ENCODE assay signal across 29 cellular contexts in the genomic region with DNA sequence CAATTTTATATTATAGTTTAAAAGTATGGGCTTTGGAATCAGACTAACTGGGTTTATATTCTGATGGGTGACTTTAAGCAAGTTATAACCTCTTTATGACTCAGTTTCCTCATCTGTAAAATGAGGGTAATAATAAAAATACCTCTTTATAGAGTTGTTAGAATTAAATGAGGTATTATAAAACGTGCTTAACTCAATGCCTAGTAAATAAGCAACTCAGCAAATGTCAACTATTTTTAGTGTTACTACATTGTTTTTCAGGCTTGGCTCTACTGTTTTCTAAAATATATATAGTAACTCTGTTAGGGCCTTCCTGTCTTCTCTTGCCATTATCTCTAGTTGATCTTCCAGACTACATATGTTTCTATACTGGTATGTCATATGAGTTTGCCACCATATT.
"Had no signal": no experiment of that assay in that cellular context is flagged by ENCODE, and none has a peak within 500 bp of the region (broad histone marks: within the 10 kb centered on the region; RNA-seq: fewer than 3 reads in every experiment).

No MANE protein-coding gene starts in this region.

- H3K27me3 ChIP-seq: neural progenitor cell, ovary, right lobe of liver, sigmoid colon, suprapubic skin, testis, tibial artery, transverse colon, upper lobe of left lung, vagina had no signal

- H3K9me3 Mint-ChIP-seq: natural killer cell; stimulated activated memory B cell treated with anti-CD40 and anti-IgM and Interleukin-4, amounts not matched to agents 10 μg/mL and 1 μg/mL and 100 μg/mL, for 72 hours; stimulated activated naive CD8-positive, alpha-beta T cell treated with anti-CD3 and anti-CD28 coated beads, Interleukin-15, amount 100 ng/mL, for 72 hours had no signal

- H3K9ac ChIP-seq: neural progenitor cell, parathyroid adenoma had no signal

- FAIRE-seq: small intestine, urothelium cell line had no signal

- H3K4me1 Mint-ChIP-seq: neural progenitor cell had no signal

- H3K4me3 ChIP-seq: neural progenitor cell, ovary, psoas muscle, right lobe of liver, sigmoid colon, suprapubic skin, testis, tibial artery, transverse colon, upper lobe of left lung, vagina had no signal

- H3K9me3 ChIP-seq: ovary, psoas muscle, right lobe of liver, sigmoid colon, suprapubic skin, testis, tibial artery, transverse colon, upper lobe of left lung, vagina had no signal

- H3K27me3 Mint-ChIP-seq: progenitor cell of endocrine pancreas; stimulated activated memory B cell treated with anti-CD40 and anti-IgM and Interleukin-4, amounts not matched to agents 10 μg/mL and 1 μg/mL and 100 μg/mL, for 72 hours; stimulated activated naive CD8-positive, alpha-beta T cell treated with anti-CD3 and anti-CD28 coated beads, Interleukin-15, amount 100 ng/mL, for 72 hours had no signal

- H3K36me3 Mint-ChIP-seq: natural killer cell had no signal

- H2AFZ ChIP-seq: neural progenitor cell, parathyroid adenoma had no signal

- H3K27ac ChIP-seq: neural progenitor cell, ovary, parathyroid adenoma, psoas muscle, right lobe of liver, sigmoid colon, suprapubic skin, testis, tibial artery, transverse colon, upper lobe of left lung, vagina had no signal

- DNase-seq: natural killer cell; occipital lobe; ovary; posterior cingulate gyrus; psoas muscle; right cardiac atrium; right lobe of liver; sigmoid colon; small intestine; stimulated activated CD4-positive, alpha-beta T cell treated with anti-CD3 and anti-CD28 coated beads, Interleukin-15, amount 100 ng/mL, for 24 hours; stimulated activated CD4-positive, alpha-beta T cell treated with anti-CD3 and anti-CD28 coated beads, Interleukin-2, amount 100 ng/mL, for 24 hours; stimulated activated CD4-positive, alpha-beta T cell treated with anti-CD3 and anti-CD28 coated beads, Interleukin-2, amount 100 ng/mL, for 48 hours; stimulated activated CD4-positive, alpha-beta T cell treated with anti-CD3 and anti-CD28 coated beads, Interleukin-4, amount 100 ng/mL, for 24 hours; stimulated activated naive CD4-positive, alpha-beta T cell; stimulated activated naive CD8-positive, alpha-beta T cell treated with anti-CD3 and anti-CD28 coated beads, Interleukin-15, amount 100 ng/mL, for 72 hours; stimulated activated naive CD8-positive, alpha-beta T cell treated with anti-CD3 and anti-CD28 coated beads, Interleukin-15, Interleukin-2, amounts not matched to agents 100 U/mL and 50 U/mL, for 24 hours; substantia nigra; testis; tibial artery; transverse colon; upper lobe of left lung had no signal

- ATAC-seq: natural killer cell; psoas muscle; right cardiac atrium; right lobe of liver; stimulated activated memory B cell treated with anti-CD40 and anti-IgM and Interleukin-4, amounts not matched to agents 10 μg/mL and 1 μg/mL and 100 μg/mL, for 72 hours; stimulated activated naive CD8-positive, alpha-beta T cell treated with anti-CD3 and anti-CD28 coated beads, Interleukin-15, amount 100 ng/mL, for 72 hours; stimulated activated naive CD8-positive, alpha-beta T cell treated with anti-CD3 and anti-CD28 coated beads, Interleukin-15, Interleukin-2, amounts not matched to agents 100 U/mL and 50 U/mL, for 24 hours had no signal

- H3K4me3 Mint-ChIP-seq: natural killer cell; nephron; neural progenitor cell; stimulated activated memory B cell treated with anti-CD40 and anti-IgM and Interleukin-4, amounts not matched to agents 10 μg/mL and 1 μg/mL and 100 μg/mL, for 72 hours; stimulated activated naive CD8-positive, alpha-beta T cell treated with anti-CD3 and anti-CD28 coated beads, Interleukin-15, amount 100 ng/mL, for 72 hours had no signal

- H3K27ac Mint-ChIP-seq: natural killer cell; neural progenitor cell; progenitor cell of endocrine pancreas; stimulated activated memory B cell treated with anti-CD40 and anti-IgM and Interleukin-4, amounts not matched to agents 10 μg/mL and 1 μg/mL and 100 μg/mL, for 72 hours; stimulated activated naive CD8-positive, alpha-beta T cell treated with anti-CD3 and anti-CD28 coated beads, Interleukin-15, amount 100 ng/mL, for 72 hours had no signal

- H3K4me1 ChIP-seq: neural progenitor cell had no signal

- H3K36me3 ChIP-seq: ovary, right lobe of liver had no signal

- H3K4me2 ChIP-seq: neural progenitor cell had no signal
